Comparison of ENCODE assay signal across 1 cellular context in the genomic region with DNA sequence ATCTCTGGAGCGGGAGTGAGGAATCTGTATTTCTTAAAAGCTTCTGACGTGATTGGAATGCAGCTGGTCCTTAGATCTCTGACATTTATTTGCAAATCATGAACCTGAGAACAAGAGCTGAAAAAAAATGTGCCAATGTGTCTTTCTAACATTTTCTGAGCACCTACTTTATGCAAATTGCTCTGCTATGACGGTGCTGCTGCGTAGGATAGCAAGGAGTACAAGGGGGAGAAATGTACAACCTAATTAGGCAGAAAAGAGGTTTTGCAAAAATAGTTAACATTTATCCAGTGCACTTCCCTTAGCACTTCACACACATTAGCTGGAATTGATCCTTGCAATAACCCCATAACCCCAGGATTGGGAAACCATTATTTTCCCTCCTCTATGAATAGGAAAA.
TF ChIP-seq lines count a peak whose summit lies in the region.

No MANE protein-coding gene starts in this region.

TF ChIP-seq in H1, 55 proteins besides CTCF, POLR2A, EP300 and RAD21 (continued from another document):
- no peak for TF ChIP-seq SP2 (IDR thresholded peaks at IDR 0.05; ENCODE audit: low read length)
- TF ChIP-seq BCL11A (IDR thresholded peaks at IDR 0.05; ENCODE audit: low read depth in 2 of 2, low read length in 2 of 2): no peak
- no peak for TF ChIP-seq CHD2 (IDR thresholded peaks at IDR 0.05; ENCODE audit: low read length)
- TF ChIP-seq, protein P1, sequence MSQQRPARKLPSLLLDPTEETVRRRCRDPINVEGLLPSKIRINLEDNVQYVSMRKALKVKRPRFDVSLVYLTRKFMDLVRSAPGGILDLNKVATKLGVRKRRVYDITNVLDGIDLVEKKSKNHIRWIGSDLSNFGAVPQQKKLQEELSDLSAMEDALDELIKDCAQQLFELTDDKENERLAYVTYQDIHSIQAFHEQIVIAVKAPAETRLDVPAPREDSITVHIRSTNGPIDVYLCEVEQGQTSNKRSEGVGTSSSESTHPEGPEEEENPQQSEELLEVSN (IDR thresholded peaks at IDR 0.05): no peak
- TF ChIP-seq SP1 (IDR thresholded peaks at IDR 0.05; ENCODE audit: low read depth, low read length): no peak
- TF ChIP-seq JUN (IDR thresholded peaks at IDR 0.05; ENCODE audit: low read depth, low read length): no peak
- no peak for TF ChIP-seq GTF2F1 (IDR thresholded peaks at IDR 0.05; ENCODE audit: borderline replicate concordance, low read depth, low read length)
- no peak for TF ChIP-seq RNF2 (IDR thresholded peaks at IDR 0.05; ENCODE audit: borderline replicate concordance, low read depth, low read length, missing control alignments, poor library complexity, severe bottlenecking)
- TF ChIP-seq CREB1 (IDR thresholded peaks at IDR 0.05): no peak
- TF ChIP-seq POLR2AphosphoS5 (IDR thresholded peaks at IDR 0.05; ENCODE audit: low read depth, low read length): no peak
- TF ChIP-seq CEBPB (IDR thresholded peaks at IDR 0.05; ENCODE audit: low read depth, low read length): no peak
- no peak for TF ChIP-seq SAP30 (IDR thresholded peaks at IDR 0.05; ENCODE audit: insufficient read depth, insufficient replicate concordance, low read length)
- no peak for TF ChIP-seq BRCA1 (IDR thresholded peaks at IDR 0.05; ENCODE audit: low read depth, low read length)
- no peak for TF ChIP-seq HDAC2 (IDR thresholded peaks at IDR 0.05; ENCODE audit: borderline replicate concordance in 1 of 2, low read depth in 2 of 2, low read length in 2 of 2)
- TF ChIP-seq TCF12 (IDR thresholded peaks at IDR 0.05; ENCODE audit: low read depth, low read length): no peak
- TF ChIP-seq GABPA (IDR thresholded peaks at IDR 0.05; ENCODE audit: borderline replicate concordance, insufficient read depth, low read length): no peak
- no peak for TF ChIP-seq HDAC6 (IDR thresholded peaks at IDR 0.05; ENCODE audit: low read depth, low read length)
TF ChIP-seq in H1: peak in this region for 0.
